Comparison of ENCODE assay signal across 1 cellular context in the genomic region with DNA sequence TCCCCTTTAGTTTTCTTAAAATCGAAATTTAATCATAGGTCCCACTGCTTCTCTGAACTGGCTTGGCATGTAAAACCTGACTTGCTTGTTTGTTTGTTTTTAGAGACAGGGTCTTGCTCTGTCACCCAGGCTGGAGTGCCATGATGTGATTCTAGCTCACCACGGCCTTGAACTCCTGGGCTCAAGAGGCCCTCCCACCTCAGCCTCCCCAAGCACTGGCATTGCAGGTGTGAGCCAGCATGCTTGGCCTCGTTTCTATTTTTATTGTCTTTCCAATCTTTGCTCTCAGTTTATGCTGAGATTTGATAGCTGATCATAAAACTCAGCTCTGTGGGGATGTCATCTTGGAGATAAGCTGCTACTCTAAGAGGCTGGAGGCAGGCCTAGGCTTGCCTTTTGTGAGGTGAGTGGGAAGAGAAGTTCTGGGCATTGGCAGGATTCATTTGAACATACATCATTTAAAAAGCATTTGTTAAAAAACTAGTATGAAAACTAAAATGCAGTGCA.
TF ChIP-seq lines count a peak whose summit lies in the region.

No MANE protein-coding gene starts in this region.

TF ChIP-seq in HepG2, 621 proteins besides CTCF, POLR2A, EP300 and RAD21 (continued from another document):
- TF ChIP-seq, protein P1, sequence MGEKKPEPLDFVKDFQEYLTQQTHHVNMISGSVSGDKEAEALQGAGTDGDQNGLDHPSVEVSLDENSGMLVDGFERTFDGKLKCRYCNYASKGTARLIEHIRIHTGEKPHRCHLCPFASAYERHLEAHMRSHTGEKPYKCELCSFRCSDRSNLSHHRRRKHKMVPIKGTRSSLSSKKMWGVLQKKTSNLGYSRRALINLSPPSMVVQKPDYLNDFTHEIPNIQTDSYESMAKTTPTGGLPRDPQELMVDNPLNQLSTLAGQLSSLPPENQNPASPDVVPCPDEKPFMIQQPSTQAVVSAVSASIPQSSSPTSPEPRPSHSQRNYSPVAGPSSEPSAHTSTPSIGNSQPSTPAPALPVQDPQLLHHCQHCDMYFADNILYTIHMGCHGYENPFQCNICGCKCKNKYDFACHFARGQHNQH (CRISPR knock-in tag; IDR thresholded peaks at IDR 0.05) = 0 out of 2 replicates have a peak, but pooled peaks have one; percentile 23
- TF ChIP-seq GFI1 (CRISPR knock-in tag; IDR thresholded peaks at IDR 0.05; ENCODE audit: borderline replicate concordance) (peak; percentile 72; the same call in 1 of the 2 replicates), HMG20A (CRISPR knock-in tag; IDR thresholded peaks at IDR 0.05; ENCODE audit: borderline replicate concordance) (peak; percentile 74), NCOA1 (CRISPR knock-in tag; IDR thresholded peaks at IDR 0.05) (no peak), ZNF44 (CRISPR knock-in tag; IDR thresholded peaks at IDR 0.05) (no peak), ETV6 (CRISPR knock-in tag; conservative IDR thresholded peaks at IDR 0.05) (no peak), SP5 (CRISPR knock-in tag; IDR thresholded peaks at IDR 0.05; ENCODE audit: borderline replicate concordance, low read depth) (peak; percentile 69; the same call in 1 of the 2 replicates), ZSCAN30 (CRISPR knock-in tag; IDR thresholded peaks at IDR 0.05) (no peak), NCOA2 (CRISPR knock-in tag; IDR thresholded peaks at IDR 0.05) (0 out of 2 replicates have a peak, but pooled peaks have one; percentile 12), PRDM4 (CRISPR knock-in tag; IDR thresholded peaks at IDR 0.05; ENCODE audit: borderline replicate concordance) (no peak), SAFB2 (CRISPR knock-in tag; IDR thresholded peaks at IDR 0.05; ENCODE audit: borderline replicate concordance, low read depth) (no peak), SOX6 (IDR thresholded peaks at IDR 0.05) (no peak), SOX6 (CRISPR knock-in tag; IDR thresholded peaks at IDR 0.05) (peak; percentile 39; the same call in 1 of the 2 replicates), SALL1 (CRISPR knock-in tag; IDR thresholded peaks at IDR 0.05) (peak; percentile 77), CHD2 (IDR thresholded peaks at IDR 0.05; ENCODE audit: low read depth, low read length) (no peak), PAXIP1 (CRISPR knock-in tag; conservative IDR thresholded peaks at IDR 0.05) (peak; percentile 40; the same call in 1 of the 2 replicates), ZNF34 (CRISPR knock-in tag; IDR thresholded peaks at IDR 0.05; ENCODE audit: borderline replicate concordance) (no peak), PTBP1 (IDR thresholded peaks at IDR 0.05; ENCODE audit: low read depth, low read length, poor library complexity, severe bottlenecking) (no peak), SOX5 (CRISPR knock-in tag; IDR thresholded peaks at IDR 0.05; ENCODE audit: borderline replicate concordance) (peak; percentile 22; the same call in 1 of the 2 replicates), ZNF224 (CRISPR knock-in tag; IDR thresholded peaks at IDR 0.05) (no peak), FOSL2 (CRISPR knock-in tag; IDR thresholded peaks at IDR 0.05) (peak; percentile 66), BCL6 (CRISPR knock-in tag; IDR thresholded peaks at IDR 0.05) (0 out of 2 replicates have a peak, but pooled peaks have one; percentile 18), POGZ (CRISPR knock-in tag; IDR thresholded peaks at IDR 0.05) (peak; percentile 29; the same call in 1 of the 2 replicates), RXRB (CRISPR knock-in tag; IDR thresholded peaks at IDR 0.05; ENCODE audit: borderline replicate concordance) (0 out of 2 replicates have a peak, but pooled peaks have one; percentile 34), HDAC1 (CRISPR knock-in tag; IDR thresholded peaks at IDR 0.05) (peak; percentile 44), ONECUT2 (CRISPR knock-in tag; IDR thresholded peaks at IDR 0.05) (no peak), ZNF770 (CRISPR knock-in tag; IDR thresholded peaks at IDR 0.05) (peak; percentile 59), SALL2 (CRISPR knock-in tag; IDR thresholded peaks at IDR 0.05) (no peak), AGO1 (IDR thresholded peaks at IDR 0.05; ENCODE audit: low read depth, low read length, poor library complexity, severe bottlenecking) (no peak), TEAD3 (CRISPR knock-in tag; optimal IDR thresholded peaks at IDR 0.05; ENCODE audit: borderline replicate concordance) (peak; percentile 24), SYNCRIP (IDR thresholded peaks at IDR 0.05; ENCODE audit: insufficient read depth, low read depth, low read length) (no peak), NCOR1 (IDR thresholded peaks at IDR 0.05; ENCODE audit: borderline replicate concordance, low read length) (no peak), HES4 (CRISPR knock-in tag; IDR thresholded peaks at IDR 0.05; ENCODE audit: borderline replicate concordance) (no peak), ZNF768 (CRISPR knock-in tag; IDR thresholded peaks at IDR 0.05) (no peak)
- TF ChIP-seq, protein P2, sequence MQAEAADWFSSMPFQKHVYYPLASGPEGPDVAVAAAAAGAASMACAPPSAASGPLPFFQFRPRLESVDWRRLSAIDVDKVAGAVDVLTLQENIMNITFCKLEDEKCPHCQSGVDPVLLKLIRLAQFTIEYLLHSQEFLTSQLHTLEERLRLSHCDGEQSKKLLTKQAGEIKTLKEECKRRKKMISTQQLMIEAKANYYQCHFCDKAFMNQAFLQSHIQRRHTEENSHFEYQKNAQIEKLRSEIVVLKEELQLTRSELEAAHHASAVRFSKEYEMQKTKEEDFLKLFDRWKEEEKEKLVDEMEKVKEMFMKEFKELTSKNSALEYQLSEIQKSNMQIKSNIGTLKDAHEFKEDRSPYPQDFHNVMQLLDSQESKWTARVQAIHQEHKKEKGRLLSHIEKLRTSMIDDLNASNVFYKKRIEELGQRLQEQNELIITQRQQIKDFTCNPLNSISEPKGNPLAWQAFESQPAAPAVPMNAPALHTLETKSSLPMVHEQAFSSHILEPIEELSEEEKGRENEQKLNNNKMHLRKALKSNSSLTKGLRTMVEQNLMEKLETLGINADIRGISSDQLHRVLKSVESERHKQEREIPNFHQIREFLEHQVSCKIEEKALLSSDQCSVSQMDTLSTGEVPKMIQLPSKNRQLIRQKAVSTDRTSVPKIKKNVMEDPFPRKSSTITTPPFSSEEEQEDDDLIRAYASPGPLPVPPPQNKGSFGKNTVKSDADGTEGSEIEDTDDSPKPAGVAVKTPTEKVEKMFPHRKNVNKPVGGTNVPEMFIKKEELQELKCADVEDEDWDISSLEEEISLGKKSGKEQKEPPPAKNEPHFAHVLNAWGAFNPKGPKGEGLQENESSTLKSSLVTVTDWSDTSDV (CRISPR knock-in tag; IDR thresholded peaks at IDR 0.05) = no peak
